In the genomic region with DNA sequence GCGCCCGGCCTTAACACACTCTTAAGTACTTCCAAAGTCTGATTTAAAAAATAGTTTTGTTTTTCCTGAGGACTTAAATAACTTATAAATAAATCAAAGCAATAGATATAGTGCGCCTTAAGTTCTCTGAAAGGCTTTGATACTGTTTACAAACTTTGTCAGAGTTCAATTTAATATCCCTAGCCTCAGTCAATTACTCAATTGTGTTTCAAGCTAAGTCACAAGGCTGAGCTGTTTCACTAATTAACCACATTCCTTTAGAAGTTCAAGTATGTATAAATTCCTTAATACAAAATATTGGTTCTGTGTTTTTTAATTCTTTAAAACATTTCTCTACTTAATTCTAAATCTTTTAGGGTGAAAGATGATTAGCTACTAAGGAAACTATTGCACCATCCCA, we compare ENCODE assay signal across 29 cellular contexts.
DNase-seq lines count a peak whose midpoint lies in the region; TF ChIP-seq lines count a peak whose summit lies in the region.
"Had no signal": no experiment of that assay in that cellular context is flagged by ENCODE, and none has a peak within 500 bp of the region (broad histone marks: within the 10 kb centered on the region; RNA-seq: fewer than 3 reads in every experiment).

No MANE protein-coding gene starts in this region.

- intact Hi-C loops in cardiac septum (cut with DNase I) = no loop called here

- DNase-seq in COLO829 (ENCODE audit: low spot score) (peak; percentile 18), foreskin melanocyte (peak; percentile 52), retinal pigment epithelial cell (ENCODE audit: low read depth) (peak; percentile 82), amygdala (lab: John Stamatoyannopoulos, UW) (no peak), cardiac septum (ENCODE audit: low spot score) (no peak)
- no peak for DNase-seq in activated CD8-positive, alpha-beta memory T cell treated with anti-CD3 and anti-CD28 coated beads, Interleukin-2, amount 50 U/mL, for 48 hours
- DNase-seq: 8988T; ACHN; AML-193; BE2C; C1 segment of cervical spinal cord; Caco-2; Calu3; CD4-positive, alpha-beta memory T cell; CD4-positive, alpha-beta T cell; CD4-positive, CD25-positive, alpha-beta regulatory T cell; CD8-positive, alpha-beta memory T cell; CD8-positive, alpha-beta T cell; COR-L47; DMS 273 treated with DMSO at 0.1 percent for 48 hours; DMS153; DMS53; DMS79; DMS79 treated with DMSO at 0.1 percent for 48 hours; DND-41; EL had no signal

- no peak for TF ChIP-seq CTCF in retinal pigment epithelial cell (conservative IDR thresholded peaks at IDR 0.05; ENCODE audit: low read depth, low read length)

- no peak overlapping the region for H3K4me3 ChIP-seq in retinal pigment epithelial cell (ENCODE audit: low read length)
- H3K4me3 ChIP-seq: A549; BLaER1; BLaER1 treated with 17β-estradiol and CSF1 and Interleukin-3, amounts not matched to agents 10 nM and 100 nM had no signal

Comparison
In these comparisons a context has a peak if more than half of its experiments do, and no peak if none do; other contexts are left out.
1. DNase-seq: peak in COLO829 (single experiment), foreskin melanocyte (single experiment) and retinal pigment epithelial cell (single experiment); none in activated CD8-positive, alpha-beta memory T cell treated with anti-CD3 and anti-CD28 coated beads, Interleukin-2, amount 50 U/mL, for 48 hours (single experiment), amygdala (0 of 56) and cardiac septum (single experiment).